In the genomic region with DNA sequence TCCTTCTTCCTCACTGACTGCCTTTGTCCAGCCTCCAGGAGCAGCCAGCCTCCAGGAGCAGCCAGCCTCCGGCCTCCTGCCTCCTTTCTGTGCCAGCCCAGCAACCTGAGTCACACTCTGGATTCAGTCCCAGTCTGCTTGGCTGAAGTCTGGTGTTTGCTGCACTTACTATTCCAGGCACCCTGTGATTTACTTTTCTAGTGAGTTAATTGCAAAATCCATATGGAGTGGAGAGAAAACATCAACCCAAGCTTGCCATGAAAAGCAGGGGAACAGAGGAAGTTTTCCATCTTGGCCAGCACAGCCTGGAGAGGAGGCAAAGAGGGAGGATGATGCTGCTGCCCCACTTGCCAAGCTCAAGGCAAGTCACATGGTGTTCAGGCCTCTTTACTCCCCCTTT, we compare ENCODE assay signal across 26 cellular contexts.
DNase-seq lines count a peak whose midpoint lies in the region; ATAC-seq and TF ChIP-seq lines count a peak whose summit lies in the region.
"Had no signal": no experiment of that assay in that cellular context is flagged by ENCODE, and none has a peak within 500 bp of the region (broad histone marks: within the 10 kb centered on the region; RNA-seq: fewer than 3 reads in every experiment).

No MANE protein-coding gene starts in this region.

- no peaks in the 10 kb centered on the region for H3K9me3 Mint-ChIP-seq in activated T-helper 1 cell treated with anti-CD3 and anti-CD28 coated beads, Interleukin-12 subunit alpha, Interleukin-12 subunit beta, Interleukin-2, Interleukin-4 antibody, amounts not matched to agents 30 ng/mL and 10 ng/mL and 1 ng/mL, durations not matched to agents 14 hours and 24 hours and 36 hours
- H3K9me3 Mint-ChIP-seq: activated CD4-positive, alpha-beta T cell treated with anti-CD3 and anti-CD28 coated beads, Interleukin-2, amount 10 ng/mL, durations not matched to agents 24 days and 14 days; activated naive CD4-positive, alpha-beta T cell treated with anti-CD3 and anti-CD28 coated beads, Interleukin-2, amount 10 ng/mL, durations not matched to agents 7 days and 5 days; activated T-cell treated with anti-CD3 and anti-CD28 coated beads, Interleukin-2, amount 50 U/mL, for 72 hours; dendritic cell treated with granulocyte-macrophage colony-stimulating factor and Interleukin-4, amounts not matched to agents 40 ng/mL and 50 ng/mL, for 4 days had no signal

- no peak overlapping the region for H3K27ac Mint-ChIP-seq in activated T-helper 1 cell treated with anti-CD3 and anti-CD28 coated beads, Interleukin-12 subunit alpha, Interleukin-12 subunit beta, Interleukin-2, Interleukin-4 antibody, amounts not matched to agents 30 ng/mL and 10 ng/mL and 1 ng/mL, durations not matched to agents 14 hours and 24 hours and 36 hours
- H3K27ac Mint-ChIP-seq: activated CD4-positive, alpha-beta T cell treated with anti-CD3 and anti-CD28 coated beads, Interleukin-2, amount 10 ng/mL, durations not matched to agents 24 days and 14 days; activated CD8-positive, alpha-beta memory T cell treated with anti-CD3 and anti-CD28 coated beads, Interleukin-2, amount 10 ng/mL, durations not matched to agents 7 days and 5 days; activated naive CD4-positive, alpha-beta T cell treated with anti-CD3 and anti-CD28 coated beads, Interleukin-2, amount 10 ng/mL, durations not matched to agents 7 days and 5 days; activated T-cell treated with anti-CD3 and anti-CD28 coated beads, Interleukin-2, amount 50 U/mL, for 72 hours; dendritic cell treated with granulocyte-macrophage colony-stimulating factor and Interleukin-4, amounts not matched to agents 40 ng/mL and 50 ng/mL, for 4 days; naive thymus-derived CD4-positive, alpha-beta T cell had no signal

- H3K27me3 Mint-ChIP-seq in activated T-helper 1 cell treated with anti-CD3 and anti-CD28 coated beads, Interleukin-12 subunit alpha, Interleukin-12 subunit beta, Interleukin-2, Interleukin-4 antibody, amounts not matched to agents 30 ng/mL and 10 ng/mL and 1 ng/mL, durations not matched to agents 14 hours and 24 hours and 36 hours (ENCODE audit: insufficient read depth): no peaks in the 10 kb centered on the region
- H3K27me3 Mint-ChIP-seq: activated naive CD4-positive, alpha-beta T cell treated with anti-CD3 and anti-CD28 coated beads, Interleukin-2, amount 10 ng/mL, durations not matched to agents 7 days and 5 days had no signal

- no peak for TF ChIP-seq CTCF in fibroblast of pulmonary artery (IDR thresholded peaks at IDR 0.05; ENCODE audit: low read length, missing control alignments)

- intact Hi-C loops in activated T-helper 1 cell treated with anti-CD3 and anti-CD28 coated beads, Interleukin-12 subunit alpha, Interleukin-12 subunit beta, Interleukin-2, Interleukin-4 antibody, amounts not matched to agents 30 ng/mL and 10 ng/mL and 1 ng/mL, durations not matched to agents 14 hours and 24 hours and 36 hours (cut with micrococcal nuclease): no loop called here

- H3K4me3 Mint-ChIP-seq in activated T-helper 1 cell treated with anti-CD3 and anti-CD28 coated beads, Interleukin-12 subunit alpha, Interleukin-12 subunit beta, Interleukin-2, Interleukin-4 antibody, amounts not matched to agents 30 ng/mL and 10 ng/mL and 1 ng/mL, durations not matched to agents 14 hours and 24 hours and 36 hours: no peak overlapping the region
- H3K4me3 Mint-ChIP-seq: activated CD4-positive, alpha-beta T cell treated with anti-CD3 and anti-CD28 coated beads, Interleukin-2, amount 10 ng/mL, durations not matched to agents 24 days and 14 days; activated CD8-positive, alpha-beta memory T cell treated with anti-CD3 and anti-CD28 coated beads, Interleukin-2, amount 10 ng/mL, durations not matched to agents 7 days and 5 days; activated naive CD4-positive, alpha-beta T cell treated with anti-CD3 and anti-CD28 coated beads, Interleukin-2, amount 10 ng/mL, durations not matched to agents 7 days and 5 days; activated T-cell treated with anti-CD3 and anti-CD28 coated beads, Interleukin-2, amount 50 U/mL, for 72 hours; dendritic cell treated with granulocyte-macrophage colony-stimulating factor and Interleukin-4, amounts not matched to agents 40 ng/mL and 50 ng/mL, for 4 days; naive thymus-derived CD4-positive, alpha-beta T cell had no signal

- no peaks in the 10 kb centered on the region for H3K36me3 Mint-ChIP-seq in activated T-helper 1 cell treated with anti-CD3 and anti-CD28 coated beads, Interleukin-12 subunit alpha, Interleukin-12 subunit beta, Interleukin-2, Interleukin-4 antibody, amounts not matched to agents 30 ng/mL and 10 ng/mL and 1 ng/mL, durations not matched to agents 14 hours and 24 hours and 36 hours (ENCODE audit: low read depth)
- H3K36me3 Mint-ChIP-seq: activated CD8-positive, alpha-beta memory T cell treated with anti-CD3 and anti-CD28 coated beads, Interleukin-2, amount 10 ng/mL, durations not matched to agents 7 days and 5 days; activated naive CD4-positive, alpha-beta T cell treated with anti-CD3 and anti-CD28 coated beads, Interleukin-2, amount 10 ng/mL, durations not matched to agents 7 days and 5 days; naive thymus-derived CD4-positive, alpha-beta T cell had no signal

- H3K4me3 ChIP-seq in fibroblast of pulmonary artery (replicated peaks; ENCODE audit: low read depth, low read length): no peak overlapping the region
- H3K4me3 ChIP-seq: upper lobe of left lung had no signal

- no peaks in the 10 kb centered on the region for H3K4me1 Mint-ChIP-seq in activated T-helper 1 cell treated with anti-CD3 and anti-CD28 coated beads, Interleukin-12 subunit alpha, Interleukin-12 subunit beta, Interleukin-2, Interleukin-4 antibody, amounts not matched to agents 30 ng/mL and 10 ng/mL and 1 ng/mL, durations not matched to agents 14 hours and 24 hours and 36 hours (ENCODE audit: low read depth)
- H3K4me1 Mint-ChIP-seq: activated CD4-positive, alpha-beta T cell treated with anti-CD3 and anti-CD28 coated beads, Interleukin-2, amount 10 ng/mL, durations not matched to agents 24 days and 14 days; activated CD8-positive, alpha-beta memory T cell treated with anti-CD3 and anti-CD28 coated beads, Interleukin-2, amount 10 ng/mL, durations not matched to agents 7 days and 5 days; activated naive CD4-positive, alpha-beta T cell treated with anti-CD3 and anti-CD28 coated beads, Interleukin-2, amount 10 ng/mL, durations not matched to agents 7 days and 5 days; naive thymus-derived CD4-positive, alpha-beta T cell had no signal

- no peak for ATAC-seq in HG03520 (IDR thresholded peaks at IDR 0.05; ENCODE audit: unreplicated experiment)
- ATAC-seq: activated CD8-positive, alpha-beta memory T cell treated with anti-CD3 and anti-CD28 coated beads, Interleukin-2, amount 10 ng/mL, durations not matched to agents 7 days and 5 days; activated T-cell treated with anti-CD3 and anti-CD28 coated beads, Interleukin-2, amount 50 U/mL, for 72 hours; left lobe of liver; naive thymus-derived CD4-positive, alpha-beta T cell had no signal

- DNase-seq in NCI-H2171 treated with DMSO at 0.1 percent for 48 hours (lab: John Stamatoyannopoulos, UW) (peak; percentile 42), NCI-H2171 (lab: John Stamatoyannopoulos, UW) (no peak), RPMI7951 (ENCODE audit: low read depth) (peak; percentile 87), fibroblast of pulmonary artery (ENCODE audit: low read depth) (peak; percentile 58), stromal cell of bone marrow (ENCODE audit: low read depth) (peak; percentile 22), NCI-H2196 treated with DMSO at 0.1 percent for 48 hours (lab: John Stamatoyannopoulos, UW; ENCODE audit: unreplicated experiment) (no peak)
- no peak for DNase-seq in activated T-helper 1 cell treated with anti-CD3 and anti-CD28 coated beads, Interleukin-12 subunit alpha, Interleukin-12 subunit beta, Interleukin-2, Interleukin-4 antibody, amounts not matched to agents 30 ng/mL and 10 ng/mL and 1 ng/mL, durations not matched to agents 14 hours and 24 hours and 36 hours (ENCODE audit: low spot score)
- DNase-seq: 8988T; activated CD4-positive, alpha-beta T cell treated with anti-CD3 and anti-CD28 coated beads, Interleukin-2, amount 10 ng/mL, durations not matched to agents 24 days and 14 days; activated CD8-positive, alpha-beta memory T cell treated with anti-CD3 and anti-CD28 coated beads, Interleukin-2, amount 10 ng/mL, durations not matched to agents 7 days and 5 days; activated naive CD4-positive, alpha-beta T cell treated with anti-CD3 and anti-CD28 coated beads, Interleukin-2, amount 10 ng/mL, durations not matched to agents 7 days and 5 days; activated T-cell treated with anti-CD3 and anti-CD28 coated beads, Interleukin-2, amount 50 U/mL, for 72 hours; BE2C; DMS79; HCEC 1CT; naive thymus-derived CD4-positive, alpha-beta T cell; NCI-H1092 treated with DMSO at 0.1 percent for 48 hours; NCI-H510A treated with DMSO at 0.1 percent for 48 hours; RPMI8226; small intestine; stimulated activated CD4-positive, alpha-beta T cell treated with anti-CD3 and anti-CD28 coated beads, Interleukin-2, amount 100 ng/mL, for 24 hours; T-helper 2 cell; upper lobe of left lung had no signal

Comparison
In these comparisons a context has a peak if more than half of its experiments do, and no peak if none do; other contexts are left out.
1. DNase-seq: peak in NCI-H2171 treated with DMSO at 0.1 percent for 48 hours (single experiment), RPMI7951 (single experiment), fibroblast of pulmonary artery (single experiment) and stromal cell of bone marrow (single experiment); none in NCI-H2171 (single experiment), activated T-helper 1 cell treated with anti-CD3 and anti-CD28 coated beads, Interleukin-12 subunit alpha, Interleukin-12 subunit beta, Interleukin-2, Interleukin-4 antibody, amounts not matched to agents 30 ng/mL and 10 ng/mL and 1 ng/mL, durations not matched to agents 14 hours and 24 hours and 36 hours (single experiment) and NCI-H2196 treated with DMSO at 0.1 percent for 48 hours (single experiment).